In genomic region chr4:60487108-60487754, GRCh38 we compare ENCODE assay signal across 6 cellular contexts.
DNase-seq lines count a peak whose midpoint lies in the region; FAIRE-seq and TF ChIP-seq lines count a peak whose summit lies in the region.
"Not testable (repeated sequence)": the region's sequence is repeated elsewhere in the genome, so short reads cannot be mapped to it uniquely, and the experiment has no call there.

No MANE protein-coding gene starts in this region.

- not testable (repeated sequence) for H3K36me3 ChIP-seq in keratinocyte (ENCODE audit: control insufficient read depth in 2 of 2, extremely low read depth in 1 of 2, insufficient read depth in 2 of 2, low read length in 2 of 2)

- H3K4me3 ChIP-seq in epithelial cell of esophagus (ENCODE audit: low read length); keratinocyte (ENCODE audit: control insufficient read depth in 2 of 3, extremely low read depth in 1 of 3, insufficient read depth in 2 of 3, low read depth in 1 of 3, low read length in 3 of 3): not testable (repeated sequence)

- dilution Hi-C loops in keratinocyte (cut with MboI; ENCODE audit: extremely low pct_ligation_motif_present, low sequenced_read_pairs) = not testable (repeated sequence)

- H2AFZ ChIP-seq in keratinocyte (ENCODE audit: control insufficient read depth, low read length) = not testable (repeated sequence)

- not testable (repeated sequence) for H3K4me1 ChIP-seq in keratinocyte (ENCODE audit: control insufficient read depth, extremely low read depth, insufficient read depth, low read length)

- H4K20me1 ChIP-seq in keratinocyte (ENCODE audit: control insufficient read depth, extremely low read depth, insufficient read depth, low read length) = not testable (repeated sequence)

- not testable (repeated sequence) for H3K9me1 ChIP-seq in keratinocyte (ENCODE audit: control insufficient read depth, extremely low read depth, insufficient read depth, low read length)

- H3K4me2 ChIP-seq in keratinocyte (ENCODE audit: control insufficient read depth, extremely low read depth, insufficient read depth, low read depth, low read length) = not testable (repeated sequence)

- not testable (repeated sequence) for H3K79me2 ChIP-seq in keratinocyte (ENCODE audit: control insufficient read depth, insufficient read depth, low read length)

- DNase-seq in EH (ENCODE audit: low read depth) (peak; percentile 9), LoVo (ENCODE audit: low spot score) (peak; percentile 31), RKO (ENCODE audit: low spot score) (peak; percentile 10), epithelial cell of esophagus (ENCODE audit: low read depth) (peak; percentile 60), keratinocyte (ENCODE audit: low read depth, low spot score) (peak; percentile 5)

- not testable (repeated sequence) for H3K27me3 ChIP-seq in keratinocyte (ENCODE audit: control insufficient read depth, extremely low read depth, insufficient read depth, low read length)

- H3K9ac ChIP-seq in keratinocyte (ENCODE audit: control insufficient read depth, extremely low read depth, insufficient read depth, low read length) = not testable (repeated sequence)

- not testable (repeated sequence) for H3K9me3 ChIP-seq in keratinocyte (ENCODE audit: control insufficient read depth, low read depth, low read length)

- TF ChIP-seq CTCF in VCaP (conservative IDR thresholded peaks at IDR 0.05) = peak; percentile 15; the same call in 1 of the 2 replicates
- TF ChIP-seq CTCF in epithelial cell of esophagus (IDR thresholded peaks at IDR 0.05; ENCODE audit: insufficient read depth, low read depth, low read length, missing control alignments); keratinocyte (optimal IDR thresholded peaks at IDR 0.05 in 1 of 3, IDR thresholded peaks at IDR 0.05 in 1 of 3, conservative IDR thresholded peaks at IDR 0.05 in 1 of 3; ENCODE audit: extremely low read depth in 1 of 3, insufficient read depth in 2 of 3, low read length in 3 of 3): not testable (repeated sequence)

- not testable (repeated sequence) for H3K27ac ChIP-seq in VCaP; keratinocyte (ENCODE audit: control insufficient read depth, insufficient read depth, low read length)

- FAIRE-seq in keratinocyte (lab: Jason Lieb, UNC) = not testable (repeated sequence)

Comparison
In these comparisons a context has a peak if more than half of its experiments do, and no peak if none do; other contexts are left out.
1. DNase-seq: peak in every context shown above with its lines; median percentile 60 in epithelial cell of esophagus; 31 in LoVo; 10 in RKO; 9 in EH; 5 in keratinocyte.